ENCODE assay signal across 22 cellular contexts in the genomic region with DNA sequence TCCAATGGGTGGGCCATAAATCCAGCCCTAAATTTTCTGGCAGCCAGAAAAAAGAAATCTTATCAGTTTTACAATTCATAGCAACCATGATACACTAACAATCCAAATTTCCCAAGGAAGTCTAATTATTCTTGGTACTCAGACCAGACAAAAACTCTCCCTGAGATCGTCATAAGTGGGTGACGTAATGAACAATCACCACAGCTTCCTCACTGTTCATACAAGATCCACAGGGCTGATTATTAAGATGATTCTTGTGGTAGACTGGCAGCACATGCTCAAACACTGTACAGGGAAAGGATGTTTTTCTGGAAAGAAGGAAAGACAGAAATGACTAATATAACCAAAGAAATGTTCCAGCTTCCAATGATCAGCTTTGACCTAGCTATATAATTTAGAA.
DNase-seq lines count a peak whose midpoint lies in the region; ATAC-seq, FAIRE-seq and TF ChIP-seq lines count a peak whose summit lies in the region.
"Had no signal": no experiment of that assay in that cellular context is flagged by ENCODE, and none has a peak within 500 bp of the region (broad histone marks: within the 10 kb centered on the region; RNA-seq: fewer than 3 reads in every experiment).

No MANE protein-coding gene starts in this region.

- H3K9me3 ChIP-seq in HEK293 (ENCODE audit: control insufficient read depth, insufficient read depth, low read depth, low read length): no peaks in the 10 kb centered on the region
- H3K9me3 ChIP-seq in astrocyte (ENCODE audit: insufficient read depth, low read depth, low read length): no peaks in the 10 kb centered on the region
- H3K9me3 ChIP-seq in OCI-LY7 (ENCODE audit: low read length): no peaks in the 10 kb centered on the region
- H3K9me3 ChIP-seq: BE2C, Caco-2, HAP-1 had no signal

- intact Hi-C loops in OCI-LY7 (cut with micrococcal nuclease; ENCODE audit: unreplicated experiment): no loop called here

- peaks cover 7% of the 10 kb centered on the region for H3K9me3 Mint-ChIP-seq in astrocyte (ENCODE audit: unreplicated experiment)
- H3K9me3 Mint-ChIP-seq: CD8-positive, alpha-beta memory T cell had no signal

- H3K4me3 Mint-ChIP-seq in astrocyte (ENCODE audit: unreplicated experiment): no peak overlapping the region
- H3K4me3 Mint-ChIP-seq: CD8-positive, alpha-beta memory T cell; HFFc6 had no signal

- H3K36me3 Mint-ChIP-seq in astrocyte (ENCODE audit: low read depth, unreplicated experiment): no peaks in the 10 kb centered on the region
- H3K36me3 Mint-ChIP-seq: CD8-positive, alpha-beta memory T cell had no signal

- no peaks in the 10 kb centered on the region for H3K27me3 Mint-ChIP-seq in astrocyte (ENCODE audit: low read depth, unreplicated experiment)
- H3K27me3 Mint-ChIP-seq: CD8-positive, alpha-beta memory T cell had no signal

- FAIRE-seq in astrocyte (lab: Jason Lieb, UNC): no peak
- FAIRE-seq: A204.1, G401.6, GM12891, GM19239 had no signal

- H3K9me2 ChIP-seq in OCI-LY7 (ENCODE audit: insufficient read depth, low read length): no peaks in the 10 kb centered on the region

- no peaks in the 10 kb centered on the region for H3K36me3 ChIP-seq in HEK293 (ENCODE audit: control insufficient read depth in 2 of 2, insufficient read depth in 1 of 2, low read length in 2 of 2)
- H3K36me3 ChIP-seq in astrocyte (ENCODE audit: insufficient read depth, low read length): no peaks in the 10 kb centered on the region
- H3K36me3 ChIP-seq in OCI-LY7 (ENCODE audit: insufficient read depth, low read length): no peaks in the 10 kb centered on the region
- H3K36me3 ChIP-seq: BE2C, HAP-1 had no signal

- POLR2A ChIA-PET in HEK293 (lab: Yijun Ruan, JAX) (no interaction called here), OCI-LY7 (lab: Charles Lee) (no interaction called here)

- DNase-seq in AML-193 (lab: John Stamatoyannopoulos, UW) (peak; percentile 7 to 24), astrocyte (ENCODE audit: low read depth) (peak; percentile 64), epithelial cell of esophagus (ENCODE audit: low read depth) (peak; percentile 33), DMS153 (lab: John Stamatoyannopoulos, UW) (no peak), OCI-LY7 (ENCODE audit: low spot score) (no peak)
- DNase-seq: BE2C; Caco-2; CD8-positive, alpha-beta memory T cell; DMS53; GOT3; HFFc6; IMR-90; KBM-7 had no signal

- no peaks in the 10 kb centered on the region for H4K20me1 ChIP-seq in astrocyte (ENCODE audit: insufficient read depth, low read length)
- no peaks in the 10 kb centered on the region for H4K20me1 ChIP-seq in OCI-LY7 (ENCODE audit: insufficient read depth, low read length)

- CTCF ChIA-PET in HEK293 (lab: Yijun Ruan, JAX): no interaction called here
- CTCF ChIA-PET in OCI-LY7 (lab: Charles Lee; ENCODE audit: unreplicated experiment): no interaction called here

- TF ChIP-seq CTCF in HEK293 (tag by site-specific recombination; IDR thresholded peaks at IDR 0.05) (no peak), astrocyte (IDR thresholded peaks at IDR 0.05; ENCODE audit: insufficient read depth, low read depth, low read length) (no peak), epithelial cell of esophagus (IDR thresholded peaks at IDR 0.05; ENCODE audit: insufficient read depth, low read depth, low read length, missing control alignments) (no peak), OCI-LY7 (conservative IDR thresholded peaks at IDR 0.05; ENCODE audit: low read length) (no peak)

- no peaks in the 10 kb centered on the region for H3K79me2 ChIP-seq in astrocyte (ENCODE audit: insufficient read depth, low read length)
- H3K79me2 ChIP-seq in OCI-LY7 (ENCODE audit: insufficient read depth, low read depth, low read length): no peaks in the 10 kb centered on the region

- no peak overlapping the region for H3K27ac ChIP-seq in HEK293 (ENCODE audit: extremely low read depth, low read depth, low read length)
- no peak overlapping the region for H3K27ac ChIP-seq in astrocyte (ENCODE audit: low read depth, low read length)
- H3K27ac ChIP-seq in OCI-LY7 (ENCODE audit: low read depth, low read length, poor library complexity, severe bottlenecking): no peak overlapping the region
- H3K27ac ChIP-seq: C4-2B, HL-60 had no signal

- no peak overlapping the region for H2AFZ ChIP-seq in astrocyte (ENCODE audit: low read depth, low read length)
- no peak overlapping the region for H2AFZ ChIP-seq in OCI-LY7 (ENCODE audit: low read length)

- H3K4me1 ChIP-seq in HEK293 (ENCODE audit: control insufficient read depth, insufficient read depth, low read length): no peaks in the 10 kb centered on the region
- H3K4me1 ChIP-seq in astrocyte (ENCODE audit: insufficient read depth, low read length): no peaks in the 10 kb centered on the region
- no peaks in the 10 kb centered on the region for H3K4me1 ChIP-seq in OCI-LY7 (ENCODE audit: insufficient read depth, low read length, poor library complexity, severe bottlenecking)
- H3K4me1 ChIP-seq: BE2C, Caco-2, HAP-1 had no signal

- ATAC-seq in HG02623 (IDR thresholded peaks at IDR 0.05; ENCODE audit: unreplicated experiment): no peak

- H3K4me3 ChIP-seq in HEK293 (ENCODE audit: low read depth, low read length): no peak overlapping the region
- H3K4me3 ChIP-seq in astrocyte (ENCODE audit: insufficient read depth, low read depth, low read length): no peak overlapping the region
- H3K4me3 ChIP-seq in epithelial cell of esophagus (ENCODE audit: low read length): no peak overlapping the region
- H3K4me3 ChIP-seq in OCI-LY7 (ENCODE audit: low read depth, low read length, poor library complexity, severe bottlenecking): no peak overlapping the region
- H3K4me3 ChIP-seq: HAP-1 had no signal

- no peak overlapping the region for H3K9ac ChIP-seq in astrocyte (ENCODE audit: low read length)

- no TSS peak for BruUV-seq in OCI-LY7 (replicated peaks; lab: Mats Ljungman, UMichigan)

- no peak overlapping the region for H3K27ac Mint-ChIP-seq in astrocyte (ENCODE audit: unreplicated experiment)
- H3K27ac Mint-ChIP-seq: CD8-positive, alpha-beta memory T cell; HFFc6 had no signal

- no peak overlapping the region for H3K4me2 ChIP-seq in astrocyte (ENCODE audit: low read length)
- no peak overlapping the region for H3K4me2 ChIP-seq in OCI-LY7 (ENCODE audit: low read length)

- no peaks in the 10 kb centered on the region for H3K27me3 ChIP-seq in astrocyte (ENCODE audit: insufficient read depth, low read length)
- H3K27me3 ChIP-seq: BE2C had no signal

- peaks cover 3% of the 10 kb centered on the region for H3K4me1 Mint-ChIP-seq in astrocyte (ENCODE audit: low read depth, unreplicated experiment)
- H3K4me1 Mint-ChIP-seq: CD8-positive, alpha-beta memory T cell had no signal

TF ChIP-seq in HEK293, 187 proteins besides CTCF, POLR2A, EP300 and RAD21:
- no peak for TF ChIP-seq ZNF830 (tag by site-specific recombination; IDR thresholded peaks at IDR 0.05; ENCODE audit: low read depth)
- TF ChIP-seq, protein P1, sequence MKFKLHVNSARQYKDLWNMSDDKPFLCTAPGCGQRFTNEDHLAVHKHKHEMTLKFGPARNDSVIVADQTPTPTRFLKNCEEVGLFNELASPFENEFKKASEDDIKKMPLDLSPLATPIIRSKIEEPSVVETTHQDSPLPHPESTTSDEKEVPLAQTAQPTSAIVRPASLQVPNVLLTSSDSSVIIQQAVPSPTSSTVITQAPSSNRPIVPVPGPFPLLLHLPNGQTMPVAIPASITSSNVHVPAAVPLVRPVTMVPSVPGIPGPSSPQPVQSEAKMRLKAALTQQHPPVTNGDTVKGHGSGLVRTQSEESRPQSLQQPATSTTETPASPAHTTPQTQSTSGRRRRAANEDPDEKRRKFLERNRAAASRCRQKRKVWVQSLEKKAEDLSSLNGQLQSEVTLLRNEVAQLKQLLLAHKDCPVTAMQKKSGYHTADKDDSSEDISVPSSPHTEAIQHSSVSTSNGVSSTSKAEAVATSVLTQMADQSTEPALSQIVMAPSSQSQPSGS (tag by site-specific recombination; IDR thresholded peaks at IDR 0.05; ENCODE audit: low read depth): 0 out of 2 replicates have a peak, but pooled peaks have one; percentile 22
TF ChIP-seq in HEK293: peak in this region for 1.

Comparison
In these comparisons a context has a peak if more than half of its experiments do, and no peak if none do; other contexts are left out.
1. DNase-seq: peak in AML-193 (2 of 2), astrocyte (single experiment) and epithelial cell of esophagus (single experiment); none in DMS153 (single experiment) and OCI-LY7 (single experiment).